ENCODE assay signal across 30 cellular contexts in genomic region chr14:91660790-91661189, GRCh38.
"Had no signal": no experiment of that assay in that cellular context is flagged by ENCODE, and none has a peak within 500 bp of the region (broad histone marks: within the 10 kb centered on the region; RNA-seq: fewer than 3 reads in every experiment).

No MANE protein-coding gene starts in this region.

- H3K27ac ChIP-seq: brain microvascular endothelial cell, epithelial cell of prostate, esophagus squamous epithelium, gastroesophageal sphincter, heart right ventricle had no signal

- FAIRE-seq: bronchial epithelial cell, colon, endometrium, endothelial cell of umbilical vein had no signal

- DNase-seq: activated CD4-positive, alpha-beta T cell treated with anti-CD3 and anti-CD28 coated beads for 36 hours; activated CD4-positive, alpha-beta T cell treated with anti-CD3 and anti-CD28 coated beads, Interleukin-2, amount 10 ng/mL, durations not matched to agents 7 days and 5 days; activated CD4-positive, alpha-beta T cell treated with anti-CD3 and anti-CD28 coated beads, Interleukin-2, amount 50 U/mL, for 48 hours; activated CD4-positive, CD25-positive, alpha-beta regulatory T cell; activated CD4-positive, CD25-positive, alpha-beta regulatory T cell treated with anti-CD3 and anti-CD28 coated beads, Interleukin-2, amount 50 U/mL, for 72 hours; activated CD8-positive, alpha-beta memory T cell treated with anti-CD3 and anti-CD28 coated beads for 24 hours; activated CD8-positive, alpha-beta T cell treated with anti-CD3 and anti-CD28 coated beads for 36 hours; activated effector memory CD4-positive, alpha-beta T cell treated with Interleukin-2 at 50 U/mL for 16 hours; activated gamma-delta T cell treated with Interleukin-2 at 50 U/mL for 16 hours; activated naive CD4-positive, alpha-beta T cell treated with anti-CD3 and anti-CD28 coated beads, Interleukin-2, amount 50 U/mL, for 16 hours; activated naive CD4-positive, alpha-beta T cell treated with Interleukin-2 at 50 U/mL for 16 hours; activated T-cell treated with anti-CD3 and anti-CD28 coated beads, Interleukin-2, amount 50 U/mL, for 4 hours; amniotic stem cell; anterior cingulate cortex; brain microvascular endothelial cell; cortex of kidney; dermis blood vessel endothelial cell; effector CD8-positive, alpha-beta T cell; esophagus squamous epithelium; foreskin melanocyte; heart right ventricle; T-helper 2 cell had no signal

- H3K9me3 Mint-ChIP-seq: activated CD8-positive, alpha-beta T cell treated with anti-CD3 and anti-CD28 coated beads for 36 hours; activated T-cell treated with anti-CD3 and anti-CD28 coated beads, Interleukin-2, amount 50 U/mL, for 4 hours; activated T-helper 17 cell treated with anti-CD3 and anti-CD28 coated beads, Interleukin-2, amount 50 U/mL, for 72 hours had no signal

- H3K27me3 Mint-ChIP-seq: activated CD4-positive, alpha-beta T cell treated with anti-CD3 and anti-CD28 coated beads for 36 hours; activated CD4-positive, alpha-beta T cell treated with anti-CD3 and anti-CD28 coated beads, Interleukin-2, amount 10 ng/mL, durations not matched to agents 7 days and 5 days; activated CD8-positive, alpha-beta T cell treated with anti-CD3 and anti-CD28 coated beads for 36 hours; activated naive CD8-positive, alpha-beta T cell; activated T-helper 17 cell treated with anti-CD3 and anti-CD28 coated beads, Interleukin-2, amount 50 U/mL, for 72 hours had no signal

- H3K9me3 ChIP-seq: esophagus squamous epithelium, gastroesophageal sphincter had no signal

- ATAC-seq: activated CD4-positive, alpha-beta T cell treated with anti-CD3 and anti-CD28 coated beads for 36 hours; activated CD8-positive, alpha-beta T cell treated with anti-CD3 and anti-CD28 coated beads for 36 hours; activated T-cell treated with anti-CD3 and anti-CD28 coated beads, Interleukin-2, amount 50 U/mL, for 4 hours; activated T-helper 17 cell treated with anti-CD3 and anti-CD28 coated beads, Interleukin-2, amount 50 U/mL, for 72 hours; gastroesophageal sphincter; heart right ventricle had no signal

- H3K4me1 ChIP-seq: esophagus squamous epithelium, gastroesophageal sphincter, heart right ventricle had no signal

- H3K4me3 Mint-ChIP-seq: activated CD4-positive, alpha-beta T cell treated with anti-CD3 and anti-CD28 coated beads for 36 hours; activated CD4-positive, alpha-beta T cell treated with anti-CD3 and anti-CD28 coated beads, Interleukin-2, amount 10 ng/mL, durations not matched to agents 7 days and 5 days; activated CD8-positive, alpha-beta T cell treated with anti-CD3 and anti-CD28 coated beads for 36 hours; activated naive CD8-positive, alpha-beta T cell; activated T-cell treated with anti-CD3 and anti-CD28 coated beads, Interleukin-2, amount 50 U/mL, for 4 hours; activated T-helper 17 cell treated with anti-CD3 and anti-CD28 coated beads, Interleukin-2, amount 50 U/mL, for 72 hours had no signal

- H3K27me3 ChIP-seq: brain microvascular endothelial cell, esophagus squamous epithelium, gastroesophageal sphincter, heart right ventricle had no signal

- H3K27ac Mint-ChIP-seq: activated CD4-positive, alpha-beta T cell treated with anti-CD3 and anti-CD28 coated beads for 36 hours; activated CD4-positive, alpha-beta T cell treated with anti-CD3 and anti-CD28 coated beads, Interleukin-2, amount 10 ng/mL, durations not matched to agents 7 days and 5 days; activated CD8-positive, alpha-beta T cell treated with anti-CD3 and anti-CD28 coated beads for 36 hours; activated naive CD8-positive, alpha-beta T cell; activated T-helper 17 cell treated with anti-CD3 and anti-CD28 coated beads, Interleukin-2, amount 50 U/mL, for 72 hours had no signal

- H3K4me1 Mint-ChIP-seq: activated CD4-positive, alpha-beta T cell treated with anti-CD3 and anti-CD28 coated beads for 36 hours; activated CD4-positive, alpha-beta T cell treated with anti-CD3 and anti-CD28 coated beads, Interleukin-2, amount 10 ng/mL, durations not matched to agents 7 days and 5 days; activated T-helper 17 cell treated with anti-CD3 and anti-CD28 coated beads, Interleukin-2, amount 50 U/mL, for 72 hours had no signal

- H3K36me3 ChIP-seq: brain microvascular endothelial cell, esophagus squamous epithelium, gastroesophageal sphincter, heart right ventricle had no signal

- H3K4me3 ChIP-seq: esophagus squamous epithelium, gastroesophageal sphincter, heart right ventricle had no signal
